ENCODE assay signal across 12 cellular contexts in genomic region chr11:6586434-6587359, GRCh38. TPM values are rescaled to one million over a fixed set of nuclear protein-coding genes. Genes with fewer than 3 reads are reported as not detected.
DNase-seq lines count a peak whose midpoint lies in the region; ATAC-seq and TF ChIP-seq lines count a peak whose summit lies in the region.
"Had no signal": no experiment of that assay in that cellular context is flagged by ENCODE, and none has a peak within 500 bp of the region (broad histone marks: within the 10 kb centered on the region; RNA-seq: fewer than 3 reads in every experiment).

No MANE protein-coding gene starts in this region.

- peaks cover 10% of the 10 kb centered on the region for H3K9me3 Mint-ChIP-seq in activated CD8-positive, alpha-beta memory T cell treated with anti-CD3 and anti-CD28 coated beads, Interleukin-2, amount 10 ng/mL, durations not matched to agents 7 days and 5 days (ENCODE audit: low read depth)
- H3K9me3 Mint-ChIP-seq in activated CD4-positive, alpha-beta memory T cell treated with anti-CD3 and anti-CD28 coated beads, Interleukin-2, amount 10 ng/mL, durations not matched to agents 7 days and 5 days: peaks cover 21% of the 10 kb centered on the region

- H4K20me1 ChIP-seq in SK-N-SH (ENCODE audit: insufficient read depth): no peaks in the 10 kb centered on the region

- H3K27ac ChIP-seq in SK-N-SH (ENCODE audit: low read depth in 2 of 2, low read length in 1 of 2) (peak overlapping the region in 1 of 2 experiments; percentile 62; a peak in 2 of 4 replicates), layer of hippocampus (ENCODE audit: low read depth, low read length) (peak overlapping the region; percentile 57), temporal lobe (ENCODE audit: low read depth, low read length) (peak overlapping the region; percentile 75)
- H3K27ac ChIP-seq: ascending aorta, gastroesophageal sphincter had no signal

- H3K27me3 Mint-ChIP-seq in activated CD8-positive, alpha-beta memory T cell treated with anti-CD3 and anti-CD28 coated beads, Interleukin-2, amount 10 ng/mL, durations not matched to agents 7 days and 5 days: no peaks in the 10 kb centered on the region
- no peaks in the 10 kb centered on the region for H3K27me3 Mint-ChIP-seq in activated CD4-positive, alpha-beta memory T cell treated with anti-CD3 and anti-CD28 coated beads, Interleukin-2, amount 10 ng/mL, durations not matched to agents 7 days and 5 days

- no peaks in the 10 kb centered on the region for H3K4me1 Mint-ChIP-seq in activated CD8-positive, alpha-beta memory T cell treated with anti-CD3 and anti-CD28 coated beads, Interleukin-2, amount 10 ng/mL, durations not matched to agents 7 days and 5 days
- H3K4me1 Mint-ChIP-seq in activated CD4-positive, alpha-beta memory T cell treated with anti-CD3 and anti-CD28 coated beads, Interleukin-2, amount 10 ng/mL, durations not matched to agents 7 days and 5 days: no peaks in the 10 kb centered on the region

- peaks cover 3 to 19% of the 10 kb centered on the region in 2 experiments for H3K36me3 ChIP-seq in SK-N-SH (replicated peaks in 1 of 2; ENCODE audit: control insufficient read depth in 1 of 2, insufficient read depth in 2 of 2, low read length in 1 of 2)

- no peak for TF ChIP-seq CTCF in SK-N-SH (IDR thresholded peaks at IDR 0.05)

- POLR2A ChIA-PET in SK-N-SH (lab: Yijun Ruan, JAX): interaction anchor here (0.5 kb wide), 2 partner anchors 14 to 168 kb away, joined by 3 to 4 read pairs; partner anchors contain the start of gene APBB1
- POLR2A ChIA-PET in activated CD4-positive, alpha-beta memory T cell treated with anti-CD3 and anti-CD28 coated beads, Interleukin-2, amount 10 ng/mL, durations not matched to agents 7 days and 5 days (lab: Charles Lee): no interaction called here

- peaks cover 27% of the 10 kb centered on the region; the same call in 1 of the 2 replicates for H3K9me3 ChIP-seq in SK-N-SH

- no peak for ATAC-seq in activated CD8-positive, alpha-beta memory T cell treated with anti-CD3 and anti-CD28 coated beads, Interleukin-2, amount 10 ng/mL, durations not matched to agents 7 days and 5 days
- ATAC-seq in HG03439 (IDR thresholded peaks at IDR 0.05; ENCODE audit: unreplicated experiment): no peak
- ATAC-seq: HCT116 had no signal

- no peak overlapping the region for H3K9ac ChIP-seq in SK-N-SH

- CTCF ChIA-PET in activated CD8-positive, alpha-beta memory T cell treated with anti-CD3 and anti-CD28 coated beads, Interleukin-2, amount 10 ng/mL, durations not matched to agents 7 days and 5 days (lab: Charles Lee): interaction anchor here (1.2 to 1.6 kb wide), 2 partner anchors 10 to 18 kb away, joined by 4 to 5 read pairs; no protein-coding TSS in a partner anchor
- CTCF ChIA-PET in SK-N-SH (lab: Yijun Ruan, JAX): interaction anchor here (0.8 to 1.5 kb wide), 7 partner anchors 11 to 208 kb away, joined by 3 to 5 read pairs (median 3); partner anchors contain the start of gene ILK
- CTCF ChIA-PET in activated CD4-positive, alpha-beta memory T cell treated with anti-CD3 and anti-CD28 coated beads, Interleukin-2, amount 10 ng/mL, durations not matched to agents 7 days and 5 days (lab: Charles Lee): interaction anchor here (1.0 to 1.6 kb wide), 2 partner anchors 8 to 17 kb away, joined by 3 to 4 read pairs; partner anchors contain the start of genes ILK and RRP8

- peaks cover 8 to 11% of the 10 kb centered on the region in 2 experiments; a peak in 2 of 4 replicates for H3K4me1 ChIP-seq in SK-N-SH (ENCODE audit: control insufficient read depth in 1 of 2, insufficient read depth in 2 of 2, low read depth in 1 of 2, low read length in 1 of 2)

- no peak overlapping the region for H3K4me2 ChIP-seq in SK-N-SH

- TF ChIP-seq RAD21 in SK-N-SH (IDR thresholded peaks at IDR 0.05; ENCODE audit: low read length): no peak

- peaks cover 12% of the 10 kb centered on the region for H3F3A ChIP-seq in SK-N-SH (replicated peaks; ENCODE audit: insufficient read depth)

- 73% methylated on average over 12 of the region's 25 CpGs for WGBS in SK-N-SH (ENCODE audit: low lambda C conversion rate)

- H2AFZ ChIP-seq in SK-N-SH (ENCODE audit: low read depth): no peak overlapping the region

- no peak overlapping the region for H3K4me3 Mint-ChIP-seq in activated CD8-positive, alpha-beta memory T cell treated with anti-CD3 and anti-CD28 coated beads, Interleukin-2, amount 10 ng/mL, durations not matched to agents 7 days and 5 days
- H3K4me3 Mint-ChIP-seq in activated CD4-positive, alpha-beta memory T cell treated with anti-CD3 and anti-CD28 coated beads, Interleukin-2, amount 10 ng/mL, durations not matched to agents 7 days and 5 days: no peak overlapping the region

- H3K36me3 Mint-ChIP-seq in activated CD8-positive, alpha-beta memory T cell treated with anti-CD3 and anti-CD28 coated beads, Interleukin-2, amount 10 ng/mL, durations not matched to agents 7 days and 5 days: peaks cover 42% of the 10 kb centered on the region
- H3K36me3 Mint-ChIP-seq in activated CD4-positive, alpha-beta memory T cell treated with anti-CD3 and anti-CD28 coated beads, Interleukin-2, amount 10 ng/mL, durations not matched to agents 7 days and 5 days (ENCODE audit: low read depth): peaks cover 30% of the 10 kb centered on the region

- H3K4me3 ChIP-seq in SK-N-SH (ENCODE audit: low read depth in 2 of 2, low read length in 1 of 2): peak overlapping the region in 1 of 2 experiments; percentile 16; a peak in 1 of 4 replicates
- H3K4me3 ChIP-seq: ascending aorta, gastroesophageal sphincter had no signal

- DNase-seq in activated CD8-positive, alpha-beta memory T cell treated with anti-CD3 and anti-CD28 coated beads, Interleukin-2, amount 10 ng/mL, durations not matched to agents 7 days and 5 days: peak; percentile 36
- DNase-seq in activated CD8-positive, alpha-beta memory T cell treated with anti-CD3 and anti-CD28 coated beads, Interleukin-2, amount 50 U/mL, for 48 hours: no peak
- peak; percentile 63 for DNase-seq in SK-N-SH
- no peak for DNase-seq in activated CD4-positive, alpha-beta memory T cell treated with anti-CD3 and anti-CD28 coated beads, Interleukin-2, amount 10 ng/mL, durations not matched to agents 7 days and 5 days
- no peak for DNase-seq in NCI-H1417 treated with DMSO at 0.1 percent for 48 hours (lab: John Stamatoyannopoulos, UW)
- DNase-seq: NCI-H1436 had no signal

- H3K27me3 ChIP-seq in SK-N-SH (ENCODE audit: insufficient read depth) (no peaks in the 10 kb centered on the region), layer of hippocampus (ENCODE audit: control insufficient read depth, insufficient read depth, low read length) (no peaks in the 10 kb centered on the region)
- H3K27me3 ChIP-seq: ascending aorta, gastroesophageal sphincter had no signal

- peaks cover 2% of the 10 kb centered on the region; the same call in 1 of the 2 replicates for H3K9me2 ChIP-seq in SK-N-SH

- no peaks in the 10 kb centered on the region; the same call in 1 of the 2 replicates for H3K79me2 ChIP-seq in SK-N-SH (ENCODE audit: insufficient read depth)

- no peak for TF ChIP-seq EP300 in SK-N-SH (IDR thresholded peaks at IDR 0.05; ENCODE audit: borderline replicate concordance in 1 of 2, low read depth in 1 of 2, low read length in 1 of 2)

- H3K27ac Mint-ChIP-seq in activated CD8-positive, alpha-beta memory T cell treated with anti-CD3 and anti-CD28 coated beads, Interleukin-2, amount 10 ng/mL, durations not matched to agents 7 days and 5 days: no peak overlapping the region
- H3K27ac Mint-ChIP-seq in activated CD4-positive, alpha-beta memory T cell treated with anti-CD3 and anti-CD28 coated beads, Interleukin-2, amount 10 ng/mL, durations not matched to agents 7 days and 5 days: no peak overlapping the region

TF ChIP-seq in SK-N-SH, 30 proteins besides CTCF, POLR2A, EP300 and RAD21:
- TF ChIP-seq RCOR1 (IDR thresholded peaks at IDR 0.05; ENCODE audit: low read length) (no peak), MXI1 (IDR thresholded peaks at IDR 0.05; ENCODE audit: low read depth, low read length) (peak; percentile 64; the same call in 1 of the 2 replicates)

RNA-seq across cellular contexts. Expression of gene RRP8, which starts 16.7 kb away (rescaled TPM):
- 10 to 100 TPM; 25.6 to 33.1 TPM for total RNA-seq in activated CD8-positive, alpha-beta memory T cell treated with anti-CD3 and anti-CD28 coated beads, Interleukin-2, amount 10 ng/mL, durations not matched to agents 7 days and 5 days
- 7.8 and 8.6 TPM in 2 replicates for polyA plus RNA-seq in SK-N-SH (2012; rRNA removed)
- polyA plus RNA-seq in SK-N-SH (2012; cell fraction: cytosol; rRNA removed): 8.1 and 9.8 TPM in 2 replicates
- 16.9 and 18.8 TPM in 2 replicates for polyA plus RNA-seq in SK-N-SH (2012; cell fraction: nucleus; rRNA removed)
- total RNA-seq in temporal lobe: 9.8 TPM
- total RNA-seq in activated CD4-positive, alpha-beta memory T cell treated with anti-CD3 and anti-CD28 coated beads, Interleukin-2, amount 10 ng/mL, durations not matched to agents 7 days and 5 days: 10 to 100 TPM; 21.8 to 24.4 TPM

RNA-seq across cellular contexts. Expression of gene ILK, which starts 16.9 kb away (rescaled TPM):
- 100 to 1,000 TPM; 151 to 161 TPM for total RNA-seq in activated CD8-positive, alpha-beta memory T cell treated with anti-CD3 and anti-CD28 coated beads, Interleukin-2, amount 10 ng/mL, durations not matched to agents 7 days and 5 days
- 241 and 268 TPM in 2 replicates for polyA plus RNA-seq in SK-N-SH (2012; rRNA removed)
- 142 and 187 TPM in 2 replicates for polyA plus RNA-seq in SK-N-SH (2012; cell fraction: cytosol; rRNA removed)
- polyA plus RNA-seq in SK-N-SH (2012; cell fraction: nucleus; rRNA removed): 370 and 429 TPM in 2 replicates
- 42.5 TPM for total RNA-seq in temporal lobe
- 100 to 1,000 TPM; 135 to 138 TPM for total RNA-seq in activated CD4-positive, alpha-beta memory T cell treated with anti-CD3 and anti-CD28 coated beads, Interleukin-2, amount 10 ng/mL, durations not matched to agents 7 days and 5 days

RNA-seq across cellular contexts. Expression of gene TAF10, which starts 25.3 kb away (rescaled TPM):
- 100 to 1,000 TPM; 134 to 144 TPM for total RNA-seq in activated CD8-positive, alpha-beta memory T cell treated with anti-CD3 and anti-CD28 coated beads, Interleukin-2, amount 10 ng/mL, durations not matched to agents 7 days and 5 days
- polyA plus RNA-seq in SK-N-SH (2012; rRNA removed): 163 and 213 TPM in 2 replicates
- 157 and 188 TPM in 2 replicates for polyA plus RNA-seq in SK-N-SH (2012; cell fraction: cytosol; rRNA removed)
- polyA plus RNA-seq in SK-N-SH (2012; cell fraction: nucleus; rRNA removed): 180 and 245 TPM in 2 replicates
- total RNA-seq in temporal lobe: 14.0 TPM
- 100 to 1,000 TPM; 159 to 161 TPM for total RNA-seq in activated CD4-positive, alpha-beta memory T cell treated with anti-CD3 and anti-CD28 coated beads, Interleukin-2, amount 10 ng/mL, durations not matched to agents 7 days and 5 days

RNA-seq across cellular contexts. Expression of gene TPP1, which starts 32.5 kb away (rescaled TPM):
- total RNA-seq in activated CD8-positive, alpha-beta memory T cell treated with anti-CD3 and anti-CD28 coated beads, Interleukin-2, amount 10 ng/mL, durations not matched to agents 7 days and 5 days: 10 to 100 TPM; 76.8 to 79.3 TPM
- 94.0 and 105 TPM in 2 replicates for polyA plus RNA-seq in SK-N-SH (2012; rRNA removed)
- 81.8 and 90.2 TPM in 2 replicates for polyA plus RNA-seq in SK-N-SH (2012; cell fraction: cytosol; rRNA removed)
- 115 and 129 TPM in 2 replicates for polyA plus RNA-seq in SK-N-SH (2012; cell fraction: nucleus; rRNA removed)
- 9.3 TPM for total RNA-seq in temporal lobe
- 100 to 1,000 TPM; 130 to 131 TPM for total RNA-seq in activated CD4-positive, alpha-beta memory T cell treated with anti-CD3 and anti-CD28 coated beads, Interleukin-2, amount 10 ng/mL, durations not matched to agents 7 days and 5 days

Comparison
In these comparisons a context has a peak if more than half of its experiments do, and no peak if none do; other contexts are left out.
1. DNase-seq: peak in activated CD8-positive, alpha-beta memory T cell treated with anti-CD3 and anti-CD28 coated beads, Interleukin-2, amount 10 ng/mL, durations not matched to agents 7 days and 5 days (single experiment) and SK-N-SH (single experiment); none in activated CD8-positive, alpha-beta memory T cell treated with anti-CD3 and anti-CD28 coated beads, Interleukin-2, amount 50 U/mL, for 48 hours (single experiment), activated CD4-positive, alpha-beta memory T cell treated with anti-CD3 and anti-CD28 coated beads, Interleukin-2, amount 10 ng/mL, durations not matched to agents 7 days and 5 days (single experiment) and NCI-H1417 treated with DMSO at 0.1 percent for 48 hours (single experiment).